ENCODE assay signal across 8 cellular contexts in genomic region chr15:85792872-85793621, GRCh38. TPM values are rescaled to one million over a fixed set of nuclear protein-coding genes. Genes with fewer than 3 reads are reported as not detected.
DNase-seq lines count a peak whose midpoint lies in the region; ATAC-seq, FAIRE-seq and TF ChIP-seq lines count a peak whose summit lies in the region.

No MANE protein-coding gene starts in this region.

- no TSS peak for BruUV-seq in GM12878 (replicated peaks; lab: Mats Ljungman, UMichigan)

- H3K79me2 ChIP-seq in GM12878 (ENCODE audit: control insufficient read depth, insufficient read depth, low read length), result peaks cover 5% of the 10 kb centered on the region

- no peak overlapping the region for H3K27ac ChIP-seq in GM12878 (ENCODE audit: control insufficient read depth, insufficient read depth)
- H3K27ac ChIP-seq in muscle layer of colon (ENCODE audit: low read depth, low read length), result no peak overlapping the region

- POLR2A ChIA-PET in GM12878 (lab: Charles Lee), result no interaction called here

- peak; percentile 46 for DNase-seq in activated T-cell treated with anti-CD3 and anti-CD28 coated beads, Interleukin-2, amount 50 U/mL, for 24 hours
- DNase-seq in activated T-cell treated with anti-CD3 and anti-CD28 coated beads for 4 hours (no peak), GM12878 (ENCODE audit: low read depth, low spot score) (no peak), urothelium cell line (ENCODE audit: low spot score) (peak; percentile 17), NCI-H187 (lab: John Stamatoyannopoulos, UW) (no peak), UCSD-AML1 (lab: John Stamatoyannopoulos, UW; ENCODE audit: unreplicated experiment) (no peak)

- no peaks in the 10 kb centered on the region for H3K9me3 Mint-ChIP-seq in activated T-cell treated with anti-CD3 and anti-CD28 coated beads, Interleukin-2, amount 50 U/mL, for 24 hours

- SMC1A ChIA-PET in GM12878 (lab: Charles Lee; ENCODE audit: uncharacterized antibody, unreplicated experiment), result no interaction called here

- H3K4me2 ChIP-seq in GM12878 (ENCODE audit: control insufficient read depth, insufficient read depth), result peak overlapping the region; percentile 100

- peak overlapping the region; percentile 85 for H3K4me3 Mint-ChIP-seq in activated T-cell treated with anti-CD3 and anti-CD28 coated beads, Interleukin-2, amount 50 U/mL, for 24 hours

- no peak for TF ChIP-seq EP300 in GM12878 (IDR thresholded peaks at IDR 0.05; ENCODE audit: borderline replicate concordance in 1 of 2, control insufficient read depth in 1 of 2, low read depth in 2 of 2, low read length in 2 of 2)

- no peak for TF ChIP-seq RAD21 in GM12878 (IDR thresholded peaks at IDR 0.05; ENCODE audit: insufficient read depth, low read depth, low read length)

- H3K4me3 ChIP-seq in GM12878 (peak overlapping the region; percentile 66), muscle layer of colon (ENCODE audit: low read depth in 1 of 2, low read length in 2 of 2) (peak overlapping the region; percentile 77 to 87)

- H3K27ac Mint-ChIP-seq in activated T-cell treated with anti-CD3 and anti-CD28 coated beads, Interleukin-2, amount 50 U/mL, for 24 hours, result peak overlapping the region; percentile 86

- H3K9ac ChIP-seq in GM12878 (ENCODE audit: control insufficient read depth, insufficient read depth, low read length), result peak overlapping the region; percentile 75; the same call in 1 of the 2 replicates
- no peak overlapping the region for H3K9ac ChIP-seq in muscle layer of colon (ENCODE audit: low read length)

- TF ChIP-seq POLR2A in GM12878 (IDR thresholded peaks at IDR 0.05; ENCODE audit: low read depth, low read length), result no peak

- no peak for TF ChIP-seq CTCF in GM12878 (IDR thresholded peaks at IDR 0.05 in 2 of 3, conservative IDR thresholded peaks at IDR 0.05 in 1 of 3; ENCODE audit: control insufficient read depth in 2 of 3, extremely low read depth in 1 of 3, insufficient read depth in 1 of 3, low read depth in 3 of 3, low read length in 3 of 3)

- H3K4me1 ChIP-seq in GM12878 (ENCODE audit: control insufficient read depth, insufficient read depth, low read length), result peaks cover 14% of the 10 kb centered on the region
- peaks cover 19% of the 10 kb centered on the region for H3K4me1 ChIP-seq in muscle layer of colon (ENCODE audit: insufficient read depth, low read length)

- ATAC-seq in GM12878, result no peak
- no peak for ATAC-seq in GM18907 (IDR thresholded peaks at IDR 0.05; ENCODE audit: unreplicated experiment)

- FAIRE-seq in GM12878 (lab: Jason Lieb, UNC), result no peak
- FAIRE-seq in urothelium cell line (lab: Jason Lieb, UNC), result no peak

- H3K4me1 Mint-ChIP-seq in activated T-cell treated with anti-CD3 and anti-CD28 coated beads, Interleukin-2, amount 50 U/mL, for 24 hours (ENCODE audit: low read depth), result peaks cover 51% of the 10 kb centered on the region

- CTCF ChIA-PET in GM12878 (lab: Yijun Ruan, JAX), result no interaction called here

- H3K27me3 Mint-ChIP-seq in activated T-cell treated with anti-CD3 and anti-CD28 coated beads, Interleukin-2, amount 50 U/mL, for 24 hours, result no peaks in the 10 kb centered on the region

- no peak overlapping the region for H2AFZ ChIP-seq in GM12878 (ENCODE audit: control insufficient read depth, low read depth, low read length)

- H3K9me3 ChIP-seq in GM12878 (replicated peaks; ENCODE audit: control insufficient read depth, insufficient read depth, low read length) (no peaks in the 10 kb centered on the region), muscle layer of colon (ENCODE audit: low read length) (no peaks in the 10 kb centered on the region)

- RAD21 ChIA-PET in GM12878 (lab: Charles Lee; ENCODE audit: unreplicated experiment), result no interaction called here

- peaks cover 5% of the 10 kb centered on the region; the same call in 1 of the 2 replicates for H4K20me1 ChIP-seq in GM12878 (ENCODE audit: control insufficient read depth, insufficient read depth)

- intact Hi-C loops in GM12878 (cut with micrococcal nuclease; ENCODE audit: unreplicated experiment), result loop anchor here (5.0 kb wide), 1 partner anchor 46 kb away; no protein-coding TSS in a partner anchor

- H3K36me3 ChIP-seq in GM12878 (ENCODE audit: control insufficient read depth in 2 of 2, insufficient read depth in 2 of 2, low read length in 1 of 2) (no peaks in the 10 kb centered on the region), muscle layer of colon (ENCODE audit: insufficient read depth, low read length) (no peaks in the 10 kb centered on the region)

- in situ Hi-C loops in GM12878 (cut with MboI), result no loop called here

- WGBS in GM12878 (ENCODE audit: insufficient coverage, insufficient replicate concordance, low lambda C conversion rate, missing lambda C conversion rate), result 84% methylated on average over 14 of the region's 14 CpGs

- H3K27me3 ChIP-seq in GM12878 (replicated peaks in 1 of 2; ENCODE audit: control insufficient read depth in 2 of 2, insufficient read depth in 2 of 2, low read length in 1 of 2), result no peaks in the 10 kb centered on the region
- H3K27me3 ChIP-seq in muscle layer of colon (ENCODE audit: control insufficient read depth in 1 of 2, insufficient read depth in 2 of 2, low read length in 2 of 2), result no peaks in the 10 kb centered on the region

- peaks cover 6% of the 10 kb centered on the region for H3K36me3 Mint-ChIP-seq in activated T-cell treated with anti-CD3 and anti-CD28 coated beads, Interleukin-2, amount 50 U/mL, for 24 hours (ENCODE audit: low read depth)

TF ChIP-seq in GM12878, 131 proteins besides CTCF, POLR2A, EP300 and RAD21 (continues in another document):
- TF ChIP-seq MYC (IDR thresholded peaks at IDR 0.05; ENCODE audit: insufficient read depth, insufficient read length, insufficient replicate concordance, low read length, severe bottlenecking) (no peak), BACH1 (IDR thresholded peaks at IDR 0.05; ENCODE audit: borderline replicate concordance) (no peak), ATF3 (IDR thresholded peaks at IDR 0.05; ENCODE audit: borderline replicate concordance, extremely low read depth, low read depth, low read length) (no peak), KDM1A (IDR thresholded peaks at IDR 0.05; ENCODE audit: borderline replicate concordance) (no peak), SKIL (IDR thresholded peaks at IDR 0.05; ENCODE audit: low read depth, poor library complexity, severe bottlenecking) (no peak), IRF5 (IDR thresholded peaks at IDR 0.05; ENCODE audit: borderline replicate concordance) (no peak), USF1 (IDR thresholded peaks at IDR 0.05; ENCODE audit: borderline replicate concordance, extremely low read length, insufficient read depth, low read depth, low read length) (no peak), KLF5 (IDR thresholded peaks at IDR 0.05; ENCODE audit: partially characterized antibody) (no peak)

RNA-seq across cellular contexts. Expression of gene KLHL25, which starts 1.7 kb away (rescaled TPM):
- 10.9 and 13.4 TPM in 2 replicates for total RNA-seq in GM12878 (2013; cell fraction: nucleolus; rRNA removed)
- total RNA-seq in GM12878 (2014; rRNA removed), result 2.1 and 2.9 TPM in 2 replicates
- 1.2 and 1.5 TPM in 2 replicates for total RNA-seq in GM12878 (2014; rRNA removed; fragmentation: Illumina TruSeq; extraction: Trizol)
- 2.5 and 2.7 TPM in 2 replicates for total RNA-seq in GM12878 (2021)
- polyA plus RNA-seq in GM12878 (2011; ENCODE audit: low read depth), result 0.52 TPM
- 0.89 and 2.4 TPM in 2 replicates for polyA plus RNA-seq in GM12878 (2011; rRNA removed)
- 3.2 and 4.9 TPM in 2 replicates for polyA plus RNA-seq in GM12878 (2011; cell fraction: cytosol; rRNA removed)
- polyA plus RNA-seq in GM12878 (2011; cell fraction: nucleus; rRNA removed), result 7.3 and 12.1 TPM in 2 replicates
- 0.95 and 1.3 TPM in 2 replicates for polyA plus RNA-seq in GM12878 (2012)
- 0.19 and 1.1 TPM in 2 replicates for polyA plus RNA-seq in GM12878 (2014; fragmentation: Illumina TruSeq; extraction: Trizol)
- under 1 TPM in 1 of 2 experiments, not detected in 1; 0.04 TPM for polyA plus RNA-seq in GM12878 (2014; fragmentation: Nextera tagmentation; extraction: Ambion mirVana)
- 3.0 and 3.1 TPM in 2 replicates for polyA plus RNA-seq in GM12878 (2014; rRNA removed)
- 1 to 10 TPM; 2.0 to 2.1 TPM for polyA plus RNA-seq in GM12878 (2016; fragmentation: Nextera tagmentation; extraction: Ambion mirVana)
- 2.0 and 4.1 TPM in 2 replicates for polyA minus RNA-seq in GM12878 (2011; rRNA and poly(A)+ RNA removed)
- polyA minus RNA-seq in GM12878 (2011; cell fraction: cytosol; rRNA and poly(A)+ RNA removed), result 1.8 and 2.3 TPM in 2 replicates
- 2.8 and 5.5 TPM in 2 replicates for polyA minus RNA-seq in GM12878 (2011; cell fraction: nucleus; rRNA and poly(A)+ RNA removed)

Comparison
In these comparisons a context has a peak if more than half of its experiments do, and no peak if none do; other contexts are left out.
1. DNase-seq: peak in activated T-cell treated with anti-CD3 and anti-CD28 coated beads, Interleukin-2, amount 50 U/mL, for 24 hours (single experiment) and urothelium cell line (single experiment); none in activated T-cell treated with anti-CD3 and anti-CD28 coated beads for 4 hours (single experiment), GM12878 (single experiment), NCI-H187 (0 of 2) and UCSD-AML1 (single experiment).